14 cellular contexts compared by ENCODE assay signal in genomic region chr10:78044179-78044578, GRCh38. TPM values are rescaled to one million over a fixed set of nuclear protein-coding genes. Genes with fewer than 3 reads are reported as not detected.
DNase-seq lines count a peak whose midpoint lies in the region; ATAC-seq, FAIRE-seq and TF ChIP-seq lines count a peak whose summit lies in the region.
"Had no signal": no experiment of that assay in that cellular context is flagged by ENCODE, and none has a peak within 500 bp of the region (broad histone marks: within the 10 kb centered on the region; RNA-seq: fewer than 3 reads in every experiment).

No MANE protein-coding gene starts in this region.

- FAIRE-seq in K562 (lab: Jason Lieb, UNC): no peak
- FAIRE-seq: small intestine had no signal

- intact Hi-C loops in OCI-LY7 (cut with micrococcal nuclease; ENCODE audit: unreplicated experiment) (no loop called here), K562 (cut with micrococcal nuclease) (loop anchor here (10.0 kb wide), 1 partner anchor 161 kb away; no protein-coding TSS in a partner anchor), uterus (cut with DNase I; ENCODE audit: low total_unique reads) (no loop called here)

- H3K27ac ChIP-seq in OCI-LY7 (ENCODE audit: low read depth, low read length, poor library complexity, severe bottlenecking): peak overlapping the region; percentile 29
- H3K27ac ChIP-seq in K562 (ENCODE audit: extremely low read depth, low read depth, low read length): no peak overlapping the region
- no peak overlapping the region for H3K27ac ChIP-seq in uterus

- no peak overlapping the region for H3K4me3 Mint-ChIP-seq in stimulated activated naive B cell treated with anti-CD40 and anti-IgM and Interleukin-4, amounts not matched to agents 10 μg/mL and 1 μg/mL and 100 μg/mL, for 72 hours
- H3K4me3 Mint-ChIP-seq: activated naive CD4-positive, alpha-beta T cell treated with anti-CD3 and anti-CD28 coated beads, Interleukin-2, amount 10 ng/mL, durations not matched to agents 7 days and 5 days had no signal

- CTCF ChIA-PET in OCI-LY7 (lab: Charles Lee; ENCODE audit: unreplicated experiment) (no interaction called here), K562 (lab: Yijun Ruan, JAX; ENCODE audit: low intra/inter-chr PET ratio) (interaction anchor here (1.2 kb wide), 1 partner anchor 259 kb away, joined by 3 read pairs; no protein-coding TSS in a partner anchor)

- no peak for TF ChIP-seq EP300 in K562 (IDR thresholded peaks at IDR 0.05; ENCODE audit: low read length)

- H4K20me1 ChIP-seq in OCI-LY7 (ENCODE audit: insufficient read depth, low read length) (peaks cover 24% of the 10 kb centered on the region), K562 (replicated peaks; ENCODE audit: control insufficient read depth, insufficient read depth, low read length) (peaks cover 63% of the 10 kb centered on the region)

- POLR2A ChIA-PET in OCI-LY7 (lab: Charles Lee) (no interaction called here), K562 (lab: Yijun Ruan, JAX) (interaction anchor here (3.8 kb wide), 1 partner anchor 8 kb away, joined by 21 read pairs; no protein-coding TSS in a partner anchor)

- H3K27me3 ChIP-seq in K562 (ENCODE audit: control insufficient read depth in 2 of 2, insufficient read depth in 2 of 2, low read length in 2 of 2) (no peaks in the 10 kb centered on the region), uterus (no peaks in the 10 kb centered on the region)
- H3K27me3 ChIP-seq: ovary had no signal

- H3K27ac Mint-ChIP-seq in activated naive CD4-positive, alpha-beta T cell treated with anti-CD3 and anti-CD28 coated beads, Interleukin-2, amount 50 U/mL, for 72 hours: peak overlapping the region; percentile 2 to 57
- H3K27ac Mint-ChIP-seq in stimulated activated naive B cell treated with anti-CD40 and anti-IgM and Interleukin-4, amounts not matched to agents 10 μg/mL and 1 μg/mL and 100 μg/mL, for 72 hours: peak overlapping the region; percentile 89
- H3K27ac Mint-ChIP-seq: activated naive CD4-positive, alpha-beta T cell treated with anti-CD3 and anti-CD28 coated beads, Interleukin-2, amount 10 ng/mL, durations not matched to agents 7 days and 5 days had no signal

- TF ChIP-seq POLR2A in K562 (conservative IDR thresholded peaks at IDR 0.05) (no peak), uterus (IDR thresholded peaks at IDR 0.05) (no peak)

- TF ChIP-seq CTCF in OCI-LY7 (conservative IDR thresholded peaks at IDR 0.05; ENCODE audit: low read length) (no peak), K562 (IDR thresholded peaks at IDR 0.05 in 2 of 3, conservative IDR thresholded peaks at IDR 0.05 in 1 of 3; ENCODE audit: insufficient read depth in 2 of 3, low read depth in 1 of 3, low read length in 3 of 3) (no peak), uterus (IDR thresholded peaks at IDR 0.05) (no peak)

- no peak for DNase-seq in activated naive CD4-positive, alpha-beta T cell treated with anti-CD3 and anti-CD28 coated beads, Interleukin-2, amount 50 U/mL, for 72 hours (ENCODE audit: low spot score in 2 of 2)
- DNase-seq in activated naive CD4-positive, alpha-beta T cell treated with Interleukin-2 at 50 U/mL for 16 hours: no peak
- peak; percentile 13 for DNase-seq in OCI-LY7 (ENCODE audit: low spot score)
- DNase-seq in K562 (ENCODE audit: extremely low read depth in 1 of 4, low spot score in 3 of 4): no peak
- DNase-seq in stimulated activated naive B cell treated with anti-CD40 and anti-IgM and Interleukin-4, amounts not matched to agents 10 μg/mL and 1 μg/mL and 100 μg/mL, for 72 hours: no peak
- no peak for DNase-seq in uterus
- no peak for DNase-seq in NOMO-1 treated with DMSO at 0.1 percent for 48 hours (lab: John Stamatoyannopoulos, UW; ENCODE audit: unreplicated experiment)
- DNase-seq in stimulated activated CD4-positive, alpha-beta T cell treated with anti-CD3 and anti-CD28 coated beads, Interleukin-2, amount 100 ng/mL, for 24 hours: no peak
- DNase-seq: activated naive CD4-positive, alpha-beta T cell treated with anti-CD3 and anti-CD28 coated beads, Interleukin-2, amount 10 ng/mL, durations not matched to agents 7 days and 5 days; AML-193; DMS79; NCI-H1694 treated with DMSO at 0.1 percent for 48 hours had no signal

- H3K4me1 Mint-ChIP-seq in stimulated activated naive B cell treated with anti-CD40 and anti-IgM and Interleukin-4, amounts not matched to agents 10 μg/mL and 1 μg/mL and 100 μg/mL, for 72 hours: peaks cover 39 to 60% of the 10 kb centered on the region in 2 donors

- H2AFZ ChIP-seq in OCI-LY7 (ENCODE audit: low read length) (no peak overlapping the region), K562 (ENCODE audit: low read depth, low read length) (no peak overlapping the region)

- H3K4me2 ChIP-seq in OCI-LY7 (ENCODE audit: low read length): 0 out of 2 replicates have a peak overlapping the region, but pooled peaks have one; percentile 45
- no peak overlapping the region; the same call in 1 of the 2 replicates for H3K4me2 ChIP-seq in K562 (ENCODE audit: insufficient read depth, low read length)

- H3K36me3 ChIP-seq in OCI-LY7 (ENCODE audit: insufficient read depth, low read length) (peaks cover 46% of the 10 kb centered on the region), K562 (ENCODE audit: control insufficient read depth, insufficient read depth, low read length) (peaks cover 36% of the 10 kb centered on the region), uterus (no peaks in the 10 kb centered on the region)
- H3K36me3 ChIP-seq: ovary had no signal

- no peak overlapping the region for H3K9ac ChIP-seq in K562 (ENCODE audit: insufficient read depth in 1 of 2, low read depth in 2 of 2, low read length in 2 of 2)

- peaks cover 20% of the 10 kb centered on the region for H3K79me2 ChIP-seq in OCI-LY7 (ENCODE audit: insufficient read depth, low read depth, low read length)
- H3K79me2 ChIP-seq in K562 (ENCODE audit: control insufficient read depth, insufficient read depth, low read length): peaks cover 28% of the 10 kb centered on the region

- no peak overlapping the region for H3K4me3 ChIP-seq in OCI-LY7 (ENCODE audit: low read depth, low read length, poor library complexity, severe bottlenecking)
- no peak overlapping the region for H3K4me3 ChIP-seq in K562
- no peak overlapping the region for H3K4me3 ChIP-seq in uterus
- H3K4me3 ChIP-seq: ovary had no signal

- H3K36me3 Mint-ChIP-seq in activated naive CD4-positive, alpha-beta T cell treated with anti-CD3 and anti-CD28 coated beads, Interleukin-2, amount 50 U/mL, for 72 hours: peaks cover 8 to 30% of the 10 kb centered on the region in 2 donors
- H3K36me3 Mint-ChIP-seq in stimulated activated naive B cell treated with anti-CD40 and anti-IgM and Interleukin-4, amounts not matched to agents 10 μg/mL and 1 μg/mL and 100 μg/mL, for 72 hours: peaks cover 30 to 59% of the 10 kb centered on the region in 2 donors

- no peaks in the 10 kb centered on the region for H3K9me3 Mint-ChIP-seq in activated naive CD4-positive, alpha-beta T cell treated with anti-CD3 and anti-CD28 coated beads, Interleukin-2, amount 50 U/mL, for 72 hours
- H3K9me3 Mint-ChIP-seq in stimulated activated naive B cell treated with anti-CD40 and anti-IgM and Interleukin-4, amounts not matched to agents 10 μg/mL and 1 μg/mL and 100 μg/mL, for 72 hours: no peaks in the 10 kb centered on the region
- H3K9me3 Mint-ChIP-seq: activated naive CD4-positive, alpha-beta T cell treated with anti-CD3 and anti-CD28 coated beads, Interleukin-2, amount 10 ng/mL, durations not matched to agents 7 days and 5 days had no signal

- peaks cover 58% of the 10 kb centered on the region for H3K4me1 ChIP-seq in OCI-LY7 (ENCODE audit: insufficient read depth, low read length, poor library complexity, severe bottlenecking)
- peaks cover 11 to 40% of the 10 kb centered on the region in 2 experiments; a peak in 4 of 5 replicates for H3K4me1 ChIP-seq in K562 (replicated peaks in 1 of 2; ENCODE audit: control insufficient read depth in 2 of 2, insufficient read depth in 2 of 2, low read length in 2 of 2)
- peaks cover 0 to 3% of the 10 kb centered on the region in 2 donors for H3K4me1 ChIP-seq in uterus

- no peaks in the 10 kb centered on the region for H3K27me3 Mint-ChIP-seq in stimulated activated naive B cell treated with anti-CD40 and anti-IgM and Interleukin-4, amounts not matched to agents 10 μg/mL and 1 μg/mL and 100 μg/mL, for 72 hours
- H3K27me3 Mint-ChIP-seq: activated naive CD4-positive, alpha-beta T cell treated with anti-CD3 and anti-CD28 coated beads, Interleukin-2, amount 10 ng/mL, durations not matched to agents 7 days and 5 days had no signal

- H3K9me2 ChIP-seq in OCI-LY7 (ENCODE audit: insufficient read depth, low read length): no peaks in the 10 kb centered on the region

- peak in 1 of 2 donors; percentile 14 for ATAC-seq in activated naive CD4-positive, alpha-beta T cell treated with anti-CD3 and anti-CD28 coated beads, Interleukin-2, amount 50 U/mL, for 72 hours
- ATAC-seq in K562: no peak
- no peak for ATAC-seq in stimulated activated naive B cell treated with anti-CD40 and anti-IgM and Interleukin-4, amounts not matched to agents 10 μg/mL and 1 μg/mL and 100 μg/mL, for 72 hours (replicated peaks)

- in situ Hi-C loops in K562 (cut with MboI): loop anchor here (25.0 kb wide), 1 partner anchor 1143 kb away; no protein-coding TSS in a partner anchor

- H3K9me1 ChIP-seq in K562 (ENCODE audit: control insufficient read depth, insufficient read depth, low read length): peaks cover 6% of the 10 kb centered on the region

- H3K9me3 ChIP-seq in OCI-LY7 (ENCODE audit: low read length) (no peaks in the 10 kb centered on the region), K562 (replicated peaks; ENCODE audit: control insufficient read depth, insufficient read depth, low read depth, low read length) (no peaks in the 10 kb centered on the region), uterus (no peaks in the 10 kb centered on the region)
- H3K9me3 ChIP-seq: ovary had no signal

- no peak for TF ChIP-seq RAD21 in K562 (CRISPR knock-in tag; conservative IDR thresholded peaks at IDR 0.05 in 1 of 2, IDR thresholded peaks at IDR 0.05 in 1 of 2)

- BruUV-seq in OCI-LY7 (replicated peaks; lab: Mats Ljungman, UMichigan) (no TSS peak), K562 (replicated peaks; lab: Mats Ljungman, UMichigan) (no TSS peak)

RNA-seq across cellular contexts. Expression of gene RPS24, which starts 10.5 kb away (rescaled TPM):
- 1,000 to 10,000 TPM; 1,685 to 1,956 TPM for total RNA-seq in activated naive CD4-positive, alpha-beta T cell treated with anti-CD3 and anti-CD28 coated beads, Interleukin-2, amount 50 U/mL, for 72 hours
- 3,395 and 3,631 TPM in 2 replicates for total RNA-seq in OCI-LY7 (2014; rRNA removed; shearing (Covaris generic))
- 2,059 and 2,387 TPM in 2 replicates for total RNA-seq in OCI-LY7 (2022)
- 362 and 686 TPM in 2 replicates for total RNA-seq in K562 (2011; cell fraction: chromatin; rRNA removed; ENCODE audit: low replicate concordance)
- total RNA-seq in K562 (2011; cell fraction: nucleolus; rRNA removed): 441 and 473 TPM in 2 replicates
- total RNA-seq in K562 (2011; cell fraction: nucleoplasm; rRNA removed): 774 and 1,438 TPM in 2 replicates
- 2,880 and 3,475 TPM in 2 replicates for total RNA-seq in K562 (2014; rRNA removed)
- 5,944 and 6,754 TPM in 2 replicates for total RNA-seq in K562 (2014; rRNA removed; fragmentation: Illumina TruSeq; extraction: Trizol)
- 6,744 and 6,794 TPM in 2 replicates for total RNA-seq in K562 (2015; rRNA removed; fragmentation: Illumina TruSeq; extraction: Trizol)
- 2,044 and 2,299 TPM in 2 replicates for total RNA-seq in K562 (2021)
- 5,671 and 6,768 TPM in 2 replicates for polyA plus RNA-seq in K562 (2011; rRNA removed)
- polyA plus RNA-seq in K562 (2011; cell fraction: cytosol; rRNA removed): 3,757 and 6,743 TPM in 2 replicates
- 766 and 1,619 TPM in 2 replicates for polyA plus RNA-seq in K562 (2011; cell fraction: nucleus; rRNA removed)
- 4,810 and 5,215 TPM in 2 replicates for polyA plus RNA-seq in K562 (2012)
- polyA plus RNA-seq in K562 (2014; fragmentation: Illumina TruSeq; extraction: Trizol): 6,207 and 7,307 TPM in 2 replicates
- polyA plus RNA-seq in K562 (2014; fragmentation: Nextera tagmentation; extraction: Ambion mirVana): 1,000 to 10,000 TPM; 1,947 to 2,307 TPM
- polyA plus RNA-seq in K562 (2014; rRNA removed): 5,755 and 6,708 TPM in 2 replicates
- polyA minus RNA-seq in K562 (2011; rRNA and poly(A)+ RNA removed): 2,288 and 2,688 TPM in 2 replicates
- 817 and 998 TPM in 2 replicates for polyA minus RNA-seq in K562 (2011; cell fraction: cytosol; rRNA and poly(A)+ RNA removed)
- 229 and 608 TPM in 2 replicates for polyA minus RNA-seq in K562 (2011; cell fraction: nucleus; rRNA and poly(A)+ RNA removed)
- total RNA-seq in uterus: 1,000 to 10,000 TPM; 1,764 to 3,381 (median 2,593) TPM

RNA-seq across cellular contexts. Expression of gene POLR3A, which starts 14.9 kb away (rescaled TPM):
- 10 to 100 TPM; 20.5 to 23.6 TPM for total RNA-seq in activated naive CD4-positive, alpha-beta T cell treated with anti-CD3 and anti-CD28 coated beads, Interleukin-2, amount 50 U/mL, for 72 hours
- 11.6 and 16.3 TPM in 2 replicates for total RNA-seq in OCI-LY7 (2014; rRNA removed; shearing (Covaris generic))
- total RNA-seq in OCI-LY7 (2022) (18.1 and 21.5 TPM in 2 replicates), K562 (2014; rRNA removed) (32.5 and 32.8 TPM in 2 replicates), K562 (2014; rRNA removed; fragmentation: Illumina TruSeq; extraction: Trizol) (24.0 and 25.5 TPM in 2 replicates), K562 (2015; rRNA removed; fragmentation: Illumina TruSeq; extraction: Trizol) (24.8 and 26.7 TPM in 2 replicates), K562 (2021) (37.0 TPM in 2 replicates), uterus (10 to 100 TPM in 2 of 4 donors, 1 to 10 TPM in 2; 10.0 to 19.4 (median 14.6) TPM)
- 123 and 132 TPM in 2 replicates for total RNA-seq in K562 (2011; cell fraction: chromatin; rRNA removed; ENCODE audit: low replicate concordance)
- total RNA-seq in K562 (2011; cell fraction: nucleolus; rRNA removed): 73.2 and 88.4 TPM in 2 replicates
- total RNA-seq in K562 (2011; cell fraction: nucleoplasm; rRNA removed): 85.6 and 96.2 TPM in 2 replicates
- polyA plus RNA-seq in K562 (2011; rRNA removed) (19.0 and 22.9 TPM in 2 replicates), K562 (2014; fragmentation: Illumina TruSeq; extraction: Trizol) (28.4 and 33.1 TPM in 2 replicates), K562 (2014; fragmentation: Nextera tagmentation; extraction: Ambion mirVana) (10 to 100 TPM; 14.9 to 28.8 TPM), K562 (2014; rRNA removed) (20.2 and 21.2 TPM in 2 replicates)
- 14.9 and 16.1 TPM in 2 replicates for polyA plus RNA-seq in K562 (2011; cell fraction: cytosol; rRNA removed)
- 28.0 and 28.6 TPM in 2 replicates for polyA plus RNA-seq in K562 (2011; cell fraction: nucleus; rRNA removed)
- 15.5 and 16.9 TPM in 2 replicates for polyA plus RNA-seq in K562 (2012)
- 65.0 and 86.0 TPM in 2 replicates for polyA minus RNA-seq in K562 (2011; rRNA and poly(A)+ RNA removed)
- 34.2 and 43.2 TPM in 2 replicates for polyA minus RNA-seq in K562 (2011; cell fraction: cytosol; rRNA and poly(A)+ RNA removed)
- 46.7 and 67.6 TPM in 2 replicates for polyA minus RNA-seq in K562 (2011; cell fraction: nucleus; rRNA and poly(A)+ RNA removed)
